ENCODE assay signal across 21 cellular contexts in the genomic region with DNA sequence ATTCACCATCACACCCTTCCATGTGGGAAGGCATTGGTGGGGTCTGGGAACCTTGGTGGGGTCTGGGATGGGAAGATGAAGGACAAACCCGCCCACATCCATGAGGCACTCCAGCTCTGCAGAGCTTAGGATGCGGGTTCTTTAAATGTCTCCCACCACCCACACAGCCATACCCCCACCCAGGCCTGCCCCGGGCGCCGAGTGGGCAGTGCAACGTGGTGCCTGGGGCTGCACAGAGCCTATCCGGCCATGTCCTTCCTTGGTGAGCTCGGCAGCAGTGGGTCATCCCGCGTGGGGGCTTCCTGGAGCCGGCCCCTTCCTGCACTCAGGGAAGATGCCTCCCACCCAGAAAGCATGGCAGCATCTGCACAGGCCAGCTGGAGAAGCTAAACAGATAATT.
A peak's percentile ranks its signal among the peaks of the same experiment; 100 is the strongest.
DNase-seq lines count a peak whose midpoint lies in the region; ATAC-seq, FAIRE-seq and TF ChIP-seq lines count a peak whose summit lies in the region.
"Had no signal": no experiment of that assay in that cellular context is flagged by ENCODE, and none has a peak within 500 bp of the region (broad histone marks: within the 10 kb centered on the region; RNA-seq: fewer than 3 reads in every experiment).

No MANE protein-coding gene starts in this region.

- no peaks in the 10 kb centered on the region for H3F3A ChIP-seq in SK-N-SH (replicated peaks; ENCODE audit: insufficient read depth)

- no peaks in the 10 kb centered on the region for H3K4me1 ChIP-seq in naive thymus-derived CD4-positive, alpha-beta T cell (ENCODE audit: control insufficient read depth in 2 of 2, insufficient read depth in 2 of 2, low read length in 2 of 2)
- H3K4me1 ChIP-seq in upper lobe of left lung (no peaks in the 10 kb centered on the region), SK-N-SH (ENCODE audit: control insufficient read depth in 1 of 2, insufficient read depth in 2 of 2, low read depth in 1 of 2, low read length in 1 of 2) (peaks cover 0 to 9% of the 10 kb centered on the region in 2 experiments; a peak in 1 of 4 replicates)
- H3K4me1 ChIP-seq: Caco-2, HAP-1 had no signal

- no peak for FAIRE-seq in GM12892 (lab: Jason Lieb, UNC)
- FAIRE-seq: A204.1, G401.6, H54 had no signal

- no peak overlapping the region for H3K27ac Mint-ChIP-seq in stimulated activated naive CD8-positive, alpha-beta T cell treated with anti-CD3 and anti-CD28 coated beads, Interleukin-15, amount 100 ng/mL, for 72 hours
- no peak overlapping the region for H3K27ac Mint-ChIP-seq in naive thymus-derived CD4-positive, alpha-beta T cell
- H3K27ac Mint-ChIP-seq: B cell; CD4-positive, CD25-positive, alpha-beta regulatory T cell; CD8-positive, alpha-beta T cell had no signal

- TF ChIP-seq POLR2A in upper lobe of left lung (IDR thresholded peaks at IDR 0.05) (no peak), GM12892 (IDR thresholded peaks at IDR 0.05; ENCODE audit: low read depth, low read length) (no peak)

- CTCF ChIA-PET in naive thymus-derived CD4-positive, alpha-beta T cell (lab: Charles Lee), result no interaction called here
- CTCF ChIA-PET in SK-N-SH (lab: Yijun Ruan, JAX) (interaction anchor here (1.1 kb wide), 1 partner anchor 21 kb away, joined by 4 read pairs; no protein-coding TSS in a partner anchor), HEK293T (lab: Yijun Ruan, JAX) (no interaction called here)

- H3K27me3 ChIP-seq in naive thymus-derived CD4-positive, alpha-beta T cell (ENCODE audit: control insufficient read depth in 2 of 2, insufficient read depth in 2 of 2, low read length in 2 of 2), result no peaks in the 10 kb centered on the region
- H3K27me3 ChIP-seq in upper lobe of left lung (no peaks in the 10 kb centered on the region), SK-N-SH (ENCODE audit: insufficient read depth) (no peaks in the 10 kb centered on the region)
- H3K27me3 ChIP-seq: BLaER1 had no signal

- no peaks in the 10 kb centered on the region for H4K20me1 ChIP-seq in SK-N-SH (ENCODE audit: insufficient read depth)
- H4K20me1 ChIP-seq: BLaER1 had no signal

- no peaks in the 10 kb centered on the region for H3K9me3 Mint-ChIP-seq in stimulated activated naive CD8-positive, alpha-beta T cell treated with anti-CD3 and anti-CD28 coated beads, Interleukin-15, amount 100 ng/mL, for 72 hours
- peaks cover 0 to 2% (median 0%) of the 10 kb centered on the region in 11 donors for H3K9me3 Mint-ChIP-seq in naive thymus-derived CD4-positive, alpha-beta T cell
- H3K9me3 Mint-ChIP-seq: CD4-positive, CD25-positive, alpha-beta regulatory T cell; CD8-positive, alpha-beta T cell had no signal

- POLR2A ChIA-PET in naive thymus-derived CD4-positive, alpha-beta T cell (lab: Charles Lee), result no interaction called here
- POLR2A ChIA-PET in SK-N-SH (lab: Yijun Ruan, JAX) (no interaction called here), HEK293T (lab: Yijun Ruan, JAX) (no interaction called here)

- no peaks in the 10 kb centered on the region for H3K36me3 Mint-ChIP-seq in naive thymus-derived CD4-positive, alpha-beta T cell
- H3K36me3 Mint-ChIP-seq: CD4-positive, CD25-positive, alpha-beta regulatory T cell; CD8-positive, alpha-beta T cell had no signal

- H3K27ac ChIP-seq in naive thymus-derived CD4-positive, alpha-beta T cell (ENCODE audit: low read depth, low read length), result no peak overlapping the region
- H3K27ac ChIP-seq in upper lobe of left lung (no peak overlapping the region), SK-N-SH (ENCODE audit: low read depth in 2 of 2, low read length in 1 of 2) (no peak overlapping the region)
- H3K27ac ChIP-seq: 22Rv1, BLaER1, C4-2B had no signal

- H3K9me3 ChIP-seq in naive thymus-derived CD4-positive, alpha-beta T cell (ENCODE audit: control insufficient read depth in 2 of 3, low read length in 3 of 3), result no peaks in the 10 kb centered on the region
- no peaks in the 10 kb centered on the region for H3K9me3 ChIP-seq in upper lobe of left lung
- H3K9me3 ChIP-seq in SK-N-SH, result no peaks in the 10 kb centered on the region
- H3K9me3 ChIP-seq: BLaER1, Caco-2, HAP-1 had no signal

- no peaks in the 10 kb centered on the region for H3K9me2 ChIP-seq in SK-N-SH

- 92 to 93% methylated on average over 3 to 11 of the region's 11 CpGs for WGBS in upper lobe of left lung, 2 donors
- WGBS in SK-N-SH (ENCODE audit: low lambda C conversion rate), result 40% methylated on average over 4 of the region's 11 CpGs

- DNase-seq in stimulated activated naive CD8-positive, alpha-beta T cell treated with anti-CD3 and anti-CD28 coated beads, Interleukin-15, amount 100 ng/mL, for 72 hours, result no peak
- no peak for DNase-seq in stimulated activated naive CD8-positive, alpha-beta T cell treated with anti-CD3 and anti-CD28 coated beads, Interleukin-15, Interleukin-2, amounts not matched to agents 100 U/mL and 50 U/mL, for 24 hours
- no peak for DNase-seq in naive thymus-derived CD4-positive, alpha-beta T cell
- DNase-seq in upper lobe of left lung (peak in 1 of 2 donors; percentile 77), GM12892 (ENCODE audit: insufficient read length) (no peak), SK-N-SH (no peak), HEK293T (ENCODE audit: extremely low spot score) (no peak)
- DNase-seq: Caco-2; CD4-positive, CD25-positive, alpha-beta regulatory T cell; CD8-positive, alpha-beta T cell; DMS153; DND-41; GOT3 had no signal

- TF ChIP-seq EP300 in upper lobe of left lung (IDR thresholded peaks at IDR 0.05), result no peak
- TF ChIP-seq EP300 in SK-N-SH (IDR thresholded peaks at IDR 0.05; ENCODE audit: borderline replicate concordance in 1 of 2, low read depth in 1 of 2, low read length in 1 of 2), result no peak

- H3K9ac ChIP-seq in SK-N-SH, result no peak overlapping the region
- H3K9ac ChIP-seq: BLaER1 had no signal

- TF ChIP-seq CTCF in upper lobe of left lung (IDR thresholded peaks at IDR 0.05) (no peak), SK-N-SH (IDR thresholded peaks at IDR 0.05) (no peak)

- no peak overlapping the region for H3K4me2 ChIP-seq in SK-N-SH
- H3K4me2 ChIP-seq: BLaER1 had no signal

- H2AFZ ChIP-seq in SK-N-SH (ENCODE audit: low read depth), result no peak overlapping the region

- peaks cover 4% of the 10 kb centered on the region for H3K27me3 Mint-ChIP-seq in stimulated activated naive CD8-positive, alpha-beta T cell treated with anti-CD3 and anti-CD28 coated beads, Interleukin-15, amount 100 ng/mL, for 72 hours
- peaks cover 0 to 36% (median 17%) of the 10 kb centered on the region in 5 donors for H3K27me3 Mint-ChIP-seq in naive thymus-derived CD4-positive, alpha-beta T cell
- H3K27me3 Mint-ChIP-seq: CD4-positive, CD25-positive, alpha-beta regulatory T cell had no signal

- no peak overlapping the region for H3K4me3 ChIP-seq in naive thymus-derived CD4-positive, alpha-beta T cell (ENCODE audit: low read length)
- H3K4me3 ChIP-seq in upper lobe of left lung, result no peak overlapping the region
- H3K4me3 ChIP-seq in SK-N-SH (ENCODE audit: low read depth in 2 of 2, low read length in 1 of 2), result no peak overlapping the region
- H3K4me3 ChIP-seq: BLaER1, HAP-1 had no signal

- H3K79me2 ChIP-seq in SK-N-SH (ENCODE audit: insufficient read depth), result no peaks in the 10 kb centered on the region

- H3K4me3 Mint-ChIP-seq in stimulated activated naive CD8-positive, alpha-beta T cell treated with anti-CD3 and anti-CD28 coated beads, Interleukin-15, amount 100 ng/mL, for 72 hours, result no peak overlapping the region
- no peak overlapping the region for H3K4me3 Mint-ChIP-seq in naive thymus-derived CD4-positive, alpha-beta T cell
- H3K4me3 Mint-ChIP-seq: B cell; CD4-positive, CD25-positive, alpha-beta regulatory T cell; CD8-positive, alpha-beta T cell had no signal

- ATAC-seq in stimulated activated naive CD8-positive, alpha-beta T cell treated with anti-CD3 and anti-CD28 coated beads, Interleukin-15, amount 100 ng/mL, for 72 hours, result peak; percentile 18
- ATAC-seq in stimulated activated naive CD8-positive, alpha-beta T cell treated with anti-CD3 and anti-CD28 coated beads, Interleukin-15, Interleukin-2, amounts not matched to agents 100 U/mL and 50 U/mL, for 24 hours, result no peak
- peak; percentile 12 for ATAC-seq in naive thymus-derived CD4-positive, alpha-beta T cell
- peak; percentile 10 to 20 for ATAC-seq in upper lobe of left lung (ENCODE audit: low FRiP score in 2 of 2)
- ATAC-seq: CD8-positive, alpha-beta T cell had no signal

- no peaks in the 10 kb centered on the region for H3K36me3 ChIP-seq in naive thymus-derived CD4-positive, alpha-beta T cell (ENCODE audit: control insufficient read depth in 2 of 3, insufficient read depth in 3 of 3, low read length in 3 of 3)
- no peaks in the 10 kb centered on the region for H3K36me3 ChIP-seq in upper lobe of left lung
- H3K36me3 ChIP-seq in SK-N-SH (replicated peaks in 1 of 2; ENCODE audit: control insufficient read depth in 1 of 2, insufficient read depth in 2 of 2, low read length in 1 of 2), result no peaks in the 10 kb centered on the region
- H3K36me3 ChIP-seq: BLaER1, HAP-1 had no signal

- intact Hi-C loops in naive thymus-derived CD4-positive, alpha-beta T cell (cut with micrococcal nuclease), result no loop called here

- no peaks in the 10 kb centered on the region for H3K4me1 Mint-ChIP-seq in stimulated activated naive CD8-positive, alpha-beta T cell treated with anti-CD3 and anti-CD28 coated beads, Interleukin-15, amount 100 ng/mL, for 72 hours
- H3K4me1 Mint-ChIP-seq in naive thymus-derived CD4-positive, alpha-beta T cell, result no peaks in the 10 kb centered on the region
- H3K4me1 Mint-ChIP-seq: B cell; CD4-positive, CD25-positive, alpha-beta regulatory T cell had no signal

- TF ChIP-seq RAD21 in SK-N-SH (IDR thresholded peaks at IDR 0.05; ENCODE audit: low read length), result no peak

TF ChIP-seq in SK-N-SH, 30 proteins besides CTCF, POLR2A, EP300 and RAD21:
- TF ChIP-seq USF2 (IDR thresholded peaks at IDR 0.05; ENCODE audit: borderline replicate concordance, low read depth, low read length), result no peak

TF ChIP-seq in HEK293T, 16 proteins besides CTCF, POLR2A, EP300 and RAD21 (continues in another document):
- TF ChIP-seq ELF4 (IDR thresholded peaks at IDR 0.05) (no peak), TARDBP (IDR thresholded peaks at IDR 0.05) (no peak), CTBP1 (IDR thresholded peaks at IDR 0.05; ENCODE audit: borderline replicate concordance) (no peak), FOXM1 (IDR thresholded peaks at IDR 0.05; ENCODE audit: borderline replicate concordance) (no peak), ZNF384 (IDR thresholded peaks at IDR 0.05) (no peak), FOXK2 (IDR thresholded peaks at IDR 0.05) (no peak), SUZ12 (IDR thresholded peaks at IDR 0.05) (no peak), BHLHE40 (IDR thresholded peaks at IDR 0.05; ENCODE audit: borderline replicate concordance) (no peak), LEF1 (IDR thresholded peaks at IDR 0.05; ENCODE audit: borderline replicate concordance) (no peak)
- TF ChIP-seq, protein P1, sequence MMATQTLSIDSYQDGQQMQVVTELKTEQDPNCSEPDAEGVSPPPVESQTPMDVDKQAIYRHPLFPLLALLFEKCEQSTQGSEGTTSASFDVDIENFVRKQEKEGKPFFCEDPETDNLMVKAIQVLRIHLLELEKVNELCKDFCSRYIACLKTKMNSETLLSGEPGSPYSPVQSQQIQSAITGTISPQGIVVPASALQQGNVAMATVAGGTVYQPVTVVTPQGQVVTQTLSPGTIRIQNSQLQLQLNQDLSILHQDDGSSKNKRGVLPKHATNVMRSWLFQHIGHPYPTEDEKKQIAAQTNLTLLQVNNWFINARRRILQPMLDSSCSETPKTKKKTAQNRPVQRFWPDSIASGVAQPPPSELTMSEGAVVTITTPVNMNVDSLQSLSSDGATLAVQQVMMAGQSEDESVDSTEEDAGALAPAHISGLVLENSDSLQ (IDR thresholded peaks at IDR 0.05), result no peak
